24 cellular contexts compared by ENCODE assay signal in the genomic region with DNA sequence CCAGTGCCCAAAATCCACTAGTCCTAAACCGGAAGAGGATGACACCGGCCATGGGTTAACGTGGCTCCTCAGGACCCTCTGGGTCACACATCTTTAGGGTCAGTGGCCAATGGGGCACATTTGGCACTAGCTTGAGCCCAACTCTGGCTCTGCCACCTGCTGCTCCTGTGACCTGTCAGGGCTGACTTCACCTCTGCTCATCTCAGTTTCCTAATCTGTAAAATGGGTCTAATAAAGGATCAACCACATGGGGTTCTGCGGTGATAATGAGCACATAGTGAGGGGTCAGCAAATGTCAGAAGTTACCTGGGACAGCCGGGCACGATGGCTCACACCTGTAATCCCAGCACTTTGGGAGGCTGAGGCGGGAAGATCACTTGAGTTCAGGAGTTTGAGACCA. TPM values are rescaled to one million over a fixed set of nuclear protein-coding genes. Genes with fewer than 3 reads are reported as not detected.
DNase-seq lines count a peak whose midpoint lies in the region; ATAC-seq, FAIRE-seq and TF ChIP-seq lines count a peak whose summit lies in the region.
"Had no signal": no experiment of that assay in that cellular context is flagged by ENCODE, and none has a peak within 500 bp of the region (broad histone marks: within the 10 kb centered on the region; RNA-seq: fewer than 3 reads in every experiment).

No MANE protein-coding gene starts in this region.

- H3K9ac ChIP-seq in HepG2 (ENCODE audit: insufficient read depth, low read depth, low read length): no peak overlapping the region
- H3K9ac ChIP-seq: BLaER1 treated with 17β-estradiol and CSF1 and Interleukin-3, amounts not matched to agents 10 nM and 100 nM had no signal

- H3K27ac ChIP-seq in HepG2 (ENCODE audit: extremely low read length, insufficient read depth, low read length) (no peak overlapping the region), right lobe of liver (no peak overlapping the region), lower lobe of right lung (no peak overlapping the region), small intestine (ENCODE audit: low read depth in 1 of 2, low read length in 1 of 2) (no peak overlapping the region)
- H3K27ac ChIP-seq: BLaER1 treated with 17β-estradiol and CSF1 and Interleukin-3, amounts not matched to agents 10 nM and 100 nM had no signal

- CTCF ChIA-PET in HepG2 (lab: Yijun Ruan, JAX; ENCODE audit: low intra/inter-chr PET ratio, low total read pairs): no interaction called here

- H3K9me3 Mint-ChIP-seq in activated T-helper 17 cell treated with anti-CD3 and anti-CD28 coated beads, Interleukin-2, amount 50 U/mL, for 72 hours: no peaks in the 10 kb centered on the region
- H3K9me3 Mint-ChIP-seq in stimulated activated memory B cell treated with anti-CD40 and anti-IgM and Interleukin-4, amounts not matched to agents 10 μg/mL and 1 μg/mL and 100 μg/mL, for 72 hours: peaks cover 14% of the 10 kb centered on the region
- H3K9me3 Mint-ChIP-seq: CD8-positive, alpha-beta memory T cell had no signal

- FAIRE-seq in HepG2 (lab: Jason Lieb, UNC): no peak
- FAIRE-seq in small intestine (lab: Jason Lieb, UNC): no peak
- FAIRE-seq: GM12878, GM19239 had no signal

- H3K27me3 Mint-ChIP-seq in activated T-helper 17 cell treated with anti-CD3 and anti-CD28 coated beads, Interleukin-2, amount 50 U/mL, for 72 hours: no peaks in the 10 kb centered on the region
- no peaks in the 10 kb centered on the region for H3K27me3 Mint-ChIP-seq in stimulated activated memory B cell treated with anti-CD40 and anti-IgM and Interleukin-4, amounts not matched to agents 10 μg/mL and 1 μg/mL and 100 μg/mL, for 72 hours
- H3K27me3 Mint-ChIP-seq: CD8-positive, alpha-beta memory T cell had no signal

- H3K4me1 ChIP-seq in HepG2 (ENCODE audit: insufficient read depth, low read length): peaks cover 26% of the 10 kb centered on the region
- H3K4me1 ChIP-seq in right lobe of liver: peaks cover 0 to 23% (median 0%) of the 10 kb centered on the region in 4 donors
- H3K4me1 ChIP-seq in lower lobe of right lung: no peaks in the 10 kb centered on the region
- H3K4me1 ChIP-seq in small intestine (ENCODE audit: control insufficient read depth in 2 of 2, insufficient read depth in 1 of 2, low read depth in 1 of 2, low read length in 1 of 2): no peaks in the 10 kb centered on the region

- no TSS peak for BruUV-seq in HepG2 (replicated peaks; lab: Mats Ljungman, UMichigan)

- no peak for DNase-seq in HepG2 (ENCODE audit: low spot score)
- DNase-seq in right lobe of liver: no peak
- peak; percentile 4 for DNase-seq in lower lobe of right lung
- DNase-seq in cerebellar nuclear complex (lab: John Stamatoyannopoulos, UW): no peak
- no peak for DNase-seq in small intestine
- DNase-seq: 8988T; CD4-positive, CD25-positive, alpha-beta regulatory T cell; CD8-positive, alpha-beta memory T cell; COR-L47; DMS 273 treated with DMSO at 0.1 percent for 48 hours; DMS53; DND-41; EL had no signal

- no peak for TF ChIP-seq EP300 in HepG2 (IDR thresholded peaks at IDR 0.05; ENCODE audit: low read depth in 2 of 2, low read length in 2 of 2)
- no peak for TF ChIP-seq EP300 in HepG2 (CRISPR knock-in tag; IDR thresholded peaks at IDR 0.05; ENCODE audit: borderline replicate concordance)

- H3K27ac Mint-ChIP-seq in activated T-helper 17 cell treated with anti-CD3 and anti-CD28 coated beads, Interleukin-2, amount 50 U/mL, for 72 hours: peak overlapping the region; percentile 38
- peak overlapping the region; percentile 18 for H3K27ac Mint-ChIP-seq in stimulated activated memory B cell treated with anti-CD40 and anti-IgM and Interleukin-4, amounts not matched to agents 10 μg/mL and 1 μg/mL and 100 μg/mL, for 72 hours
- H3K27ac Mint-ChIP-seq: IgD-negative memory B cell had no signal

- H3K27me3 ChIP-seq in HepG2 (ENCODE audit: control insufficient read depth in 1 of 2, insufficient read depth in 2 of 2, low read length in 2 of 2) (peaks cover 0 to 2% of the 10 kb centered on the region in 2 experiments; a peak in 1 of 5 replicates), right lobe of liver (no peaks in the 10 kb centered on the region), lower lobe of right lung (ENCODE audit: low read depth) (no peaks in the 10 kb centered on the region), small intestine (ENCODE audit: control insufficient read depth in 2 of 2, insufficient read depth in 2 of 2, low read length in 2 of 2) (no peaks in the 10 kb centered on the region)
- H3K27me3 ChIP-seq: BLaER1 treated with 17β-estradiol and CSF1 and Interleukin-3, amounts not matched to agents 10 nM and 100 nM had no signal

- H3K4me1 Mint-ChIP-seq in activated T-helper 17 cell treated with anti-CD3 and anti-CD28 coated beads, Interleukin-2, amount 50 U/mL, for 72 hours: peaks cover 15% of the 10 kb centered on the region
- peaks cover 27% of the 10 kb centered on the region for H3K4me1 Mint-ChIP-seq in stimulated activated memory B cell treated with anti-CD40 and anti-IgM and Interleukin-4, amounts not matched to agents 10 μg/mL and 1 μg/mL and 100 μg/mL, for 72 hours

- no peak for TF ChIP-seq CTCF in HepG2 (CRISPR knock-in tag; IDR thresholded peaks at IDR 0.05)
- TF ChIP-seq CTCF in right lobe of liver (IDR thresholded peaks at IDR 0.05): no peak
- no peak for TF ChIP-seq CTCF in lower lobe of right lung (IDR thresholded peaks at IDR 0.05)

- no peak for TF ChIP-seq RAD21 in HepG2 (CRISPR knock-in tag; IDR thresholded peaks at IDR 0.05)

- H3K79me2 ChIP-seq in HepG2 (ENCODE audit: insufficient read depth, low read length): peaks cover 7% of the 10 kb centered on the region

- H3K4me2 ChIP-seq in HepG2 (ENCODE audit: low read depth, low read length): no peak overlapping the region
- H3K4me2 ChIP-seq: BLaER1 treated with 17β-estradiol and CSF1 and Interleukin-3, amounts not matched to agents 10 nM and 100 nM had no signal

- in situ Hi-C loops in HepG2 (cut with HindIII; ENCODE audit: extremely low pct_ligation_motif_present, low pct_unique_long_range_greater_than_20kb): loop anchor here (10.0 kb wide), 1 partner anchor 337 kb away; a partner anchor contains a TSS

- H2AFZ ChIP-seq in HepG2 (ENCODE audit: low read length): no peak overlapping the region

- H3K9me3 ChIP-seq in HepG2 (ENCODE audit: low read length) (no peaks in the 10 kb centered on the region), right lobe of liver (no peaks in the 10 kb centered on the region), lower lobe of right lung (no peaks in the 10 kb centered on the region), small intestine (ENCODE audit: control insufficient read depth, low read depth) (no peaks in the 10 kb centered on the region)
- H3K9me3 ChIP-seq: HAP-1 had no signal

- no peak for TF ChIP-seq POLR2A in HepG2 (IDR thresholded peaks at IDR 0.05; ENCODE audit: insufficient read depth in 1 of 2, low read depth in 2 of 2, low read length in 2 of 2)
- no peak for TF ChIP-seq POLR2A in right lobe of liver (IDR thresholded peaks at IDR 0.05)

- no peak overlapping the region for H3K4me3 Mint-ChIP-seq in activated T-helper 17 cell treated with anti-CD3 and anti-CD28 coated beads, Interleukin-2, amount 50 U/mL, for 72 hours
- no peak overlapping the region for H3K4me3 Mint-ChIP-seq in stimulated activated memory B cell treated with anti-CD40 and anti-IgM and Interleukin-4, amounts not matched to agents 10 μg/mL and 1 μg/mL and 100 μg/mL, for 72 hours
- H3K4me3 Mint-ChIP-seq: IgD-negative memory B cell had no signal

- 96% methylated on average over 7 of the region's 7 CpGs for WGBS in HepG2 (ENCODE audit: low lambda C conversion rate)
- WGBS in right lobe of liver (ENCODE audit: insufficient coverage, low coverage, low lambda C conversion rate, missing lambda C conversion rate): 100% methylated on average over 1 of the region's 7 CpGs
- WGBS in small intestine, 3 donors: 94 to 100% (median 95%) methylated on average over 7 of the region's 7 CpGs

- intact Hi-C loops in HepG2 (cut with micrococcal nuclease; ENCODE audit: unreplicated experiment): no loop called here
- intact Hi-C loops in right lobe of liver (cut with DNase I): loop anchor here in 1 of 2 donors (10.0 kb wide), 1 partner anchor 327 kb away; a partner anchor contains a TSS
- intact Hi-C loops in lower lobe of right lung (cut with DNase I): no loop called here

- ATAC-seq in HepG2: no peak
- no peak for ATAC-seq in right lobe of liver
- ATAC-seq in activated T-helper 17 cell treated with anti-CD3 and anti-CD28 coated beads, Interleukin-2, amount 50 U/mL, for 72 hours (replicated peaks): no peak
- no peak for ATAC-seq in lower lobe of right lung
- ATAC-seq in stimulated activated memory B cell treated with anti-CD40 and anti-IgM and Interleukin-4, amounts not matched to agents 10 μg/mL and 1 μg/mL and 100 μg/mL, for 72 hours: no peak
- ATAC-seq in HG02759 (IDR thresholded peaks at IDR 0.05; ENCODE audit: unreplicated experiment): no peak
- ATAC-seq: GM12878 had no signal

- POLR2A ChIA-PET in HepG2 (lab: Yijun Ruan, JAX): interaction anchor here (0.5 to 2.3 kb wide), 2 partner anchors 9 to 18 kb away, joined by 3 to 11 read pairs; a partner anchor contains a TSS

- H3K4me3 ChIP-seq in HepG2 (replicated peaks in 1 of 3; ENCODE audit: insufficient read depth in 1 of 3, low read depth in 2 of 3, low read length in 3 of 3) (no peak overlapping the region), right lobe of liver (no peak overlapping the region), lower lobe of right lung (no peak overlapping the region), small intestine (ENCODE audit: low read depth in 1 of 2, low read length in 2 of 2) (no peak overlapping the region)
- H3K4me3 ChIP-seq: BLaER1 treated with 17β-estradiol and CSF1 and Interleukin-3, amounts not matched to agents 10 nM and 100 nM; GM12878; HAP-1 had no signal

- no peaks in the 10 kb centered on the region for H3K36me3 Mint-ChIP-seq in activated T-helper 17 cell treated with anti-CD3 and anti-CD28 coated beads, Interleukin-2, amount 50 U/mL, for 72 hours (ENCODE audit: low read depth)
- H3K36me3 Mint-ChIP-seq in stimulated activated memory B cell treated with anti-CD40 and anti-IgM and Interleukin-4, amounts not matched to agents 10 μg/mL and 1 μg/mL and 100 μg/mL, for 72 hours: no peaks in the 10 kb centered on the region
- H3K36me3 Mint-ChIP-seq: CD4-positive, CD25-positive, alpha-beta regulatory T cell; CD8-positive, alpha-beta memory T cell; IgD-negative memory B cell had no signal

- H4K20me1 ChIP-seq in HepG2 (ENCODE audit: insufficient read depth, low read length): peaks cover 10% of the 10 kb centered on the region
- H4K20me1 ChIP-seq: BLaER1 treated with 17β-estradiol and CSF1 and Interleukin-3, amounts not matched to agents 10 nM and 100 nM had no signal

- H3K36me3 ChIP-seq in HepG2 (replicated peaks in 1 of 2; ENCODE audit: control insufficient read depth in 1 of 2, insufficient read depth in 2 of 2, low read length in 2 of 2) (peaks cover 11 to 21% of the 10 kb centered on the region in 2 experiments; a peak in 4 of 5 replicates), right lobe of liver (peaks cover 0 to 5% (median 0%) of the 10 kb centered on the region in 4 donors), lower lobe of right lung (no peaks in the 10 kb centered on the region), small intestine (ENCODE audit: control insufficient read depth in 2 of 2, insufficient read depth in 2 of 2, low read length in 2 of 2) (no peaks in the 10 kb centered on the region)
- H3K36me3 ChIP-seq: HAP-1 had no signal

RNA-seq across cellular contexts. Expression of a gene that starts 18.4 kb away (rescaled TPM):
- total RNA-seq in HepG2 (2016; rRNA removed; fragmentation: Illumina TruSeq; extraction: Trizol): 218 and 244 TPM in 2 replicates
- 87.1 and 92.9 TPM in 2 replicates for total RNA-seq in HepG2 (2016; cell fraction: cytosol; rRNA removed; fragmentation: Illumina TruSeq; extraction: Trizol; ENCODE audit: low read depth)
- total RNA-seq in HepG2 (2016; cell fraction: insoluble cytoplasmic fraction; rRNA removed; fragmentation: Illumina TruSeq; extraction: Trizol): 223 and 253 TPM in 2 replicates
- 152 and 159 TPM in 2 replicates for total RNA-seq in HepG2 (2016; cell fraction: membrane; rRNA removed; fragmentation: Illumina TruSeq; extraction: Trizol)
- 99.3 and 115 TPM in 2 replicates for total RNA-seq in HepG2 (2016; cell fraction: nucleus; rRNA removed; fragmentation: Illumina TruSeq; extraction: Trizol)
- polyA plus RNA-seq in HepG2 (2011; rRNA removed): 130 and 137 TPM in 2 replicates
- polyA plus RNA-seq in HepG2 (2011; cell fraction: cytosol; rRNA removed): 103 and 170 TPM in 2 replicates
- polyA plus RNA-seq in HepG2 (2011; cell fraction: nucleus; rRNA removed): 80.0 and 88.2 TPM in 2 replicates
- 123 and 130 TPM in 2 replicates for polyA plus RNA-seq in HepG2 (2012)
- polyA plus RNA-seq in HepG2 (2016; cell fraction: cytosol; fragmentation: Illumina TruSeq; extraction: Trizol; ENCODE audit: low read depth): 105 and 118 TPM in 2 replicates
- 245 and 255 TPM in 2 replicates for polyA plus RNA-seq in HepG2 (2016; cell fraction: insoluble cytoplasmic fraction; fragmentation: Illumina TruSeq; extraction: Trizol; ENCODE audit: low read depth)
- 133 and 135 TPM in 2 replicates for polyA plus RNA-seq in HepG2 (2016; cell fraction: membrane; fragmentation: Illumina TruSeq; extraction: Trizol; ENCODE audit: low read depth)
- 215 and 218 TPM in 2 replicates for polyA plus RNA-seq in HepG2 (2016; cell fraction: nucleus; fragmentation: Illumina TruSeq; extraction: Trizol; ENCODE audit: insufficient read depth, low read depth)
- polyA minus RNA-seq in HepG2 (2011; rRNA and poly(A)+ RNA removed; ENCODE audit: low replicate concordance): 1.2 and 248 TPM in 2 replicates
- polyA minus RNA-seq in HepG2 (2011; cell fraction: cytosol; rRNA and poly(A)+ RNA removed): 160 and 171 TPM in 2 replicates
- polyA minus RNA-seq in HepG2 (2011; cell fraction: nucleus; rRNA and poly(A)+ RNA removed): 30.1 and 34.9 TPM in 2 replicates
- 100 to 1,000 TPM in 5 of 6 experiments, 10 to 100 TPM in 1; 95.2 to 154 (median 128) TPM for total RNA-seq in right lobe of liver
- 1 to 10 TPM; 3.2 to 4.3 TPM for total RNA-seq in activated T-helper 17 cell treated with anti-CD3 and anti-CD28 coated beads, Interleukin-2, amount 50 U/mL, for 72 hours
- 11.0 TPM for total RNA-seq in lower lobe of right lung
- polyA plus RNA-seq in small intestine: 10 to 100 TPM; 30.2 to 32.4 (median 31.6) TPM
- polyA plus RNA-seq: IgD-negative memory B cell had no signal

RNA-seq across cellular contexts. Expression of a gene that starts 34.3 kb away (rescaled TPM):
- total RNA-seq in HepG2 (2016; rRNA removed; fragmentation: Illumina TruSeq; extraction: Trizol) (0.22 and 0.38 TPM in 2 replicates), right lobe of liver (1 to 10 TPM in 4 of 6 experiments, under 1 TPM in 2; 0.60 to 3.3 (median 1.4) TPM), lower lobe of right lung (109 TPM)
- 0.10 TPM in 1 of 2 replicates, not detected in the other for total RNA-seq in HepG2 (2016; cell fraction: cytosol; rRNA removed; fragmentation: Illumina TruSeq; extraction: Trizol; ENCODE audit: low read depth)
- 0.10 and 0.35 TPM in 2 replicates for total RNA-seq in HepG2 (2016; cell fraction: insoluble cytoplasmic fraction; rRNA removed; fragmentation: Illumina TruSeq; extraction: Trizol)
- total RNA-seq in HepG2 (2016; cell fraction: membrane; rRNA removed; fragmentation: Illumina TruSeq; extraction: Trizol): 0.06 TPM in 1 of 2 replicates, not detected in the other
- 0.28 and 0.34 TPM in 2 replicates for total RNA-seq in HepG2 (2016; cell fraction: nucleus; rRNA removed; fragmentation: Illumina TruSeq; extraction: Trizol)
- polyA plus RNA-seq in HepG2 (2011; rRNA removed) (1.6 and 3.8 TPM in 2 replicates), small intestine (1 to 10 TPM; 1.1 to 1.6 (median 1.3) TPM)
- polyA plus RNA-seq in HepG2 (2011; cell fraction: cytosol; rRNA removed): 0.94 and 1.1 TPM in 2 replicates
- 1.1 and 2.5 TPM in 2 replicates for polyA plus RNA-seq in HepG2 (2011; cell fraction: nucleus; rRNA removed)
- 2.4 and 2.5 TPM in 2 replicates for polyA plus RNA-seq in HepG2 (2012)
- 0.07 and 0.09 TPM in 2 replicates for polyA plus RNA-seq in HepG2 (2016; cell fraction: cytosol; fragmentation: Illumina TruSeq; extraction: Trizol; ENCODE audit: low read depth)
- 0.25 and 0.39 TPM in 2 replicates for polyA plus RNA-seq in HepG2 (2016; cell fraction: insoluble cytoplasmic fraction; fragmentation: Illumina TruSeq; extraction: Trizol; ENCODE audit: low read depth)
- polyA plus RNA-seq in HepG2 (2016; cell fraction: membrane; fragmentation: Illumina TruSeq; extraction: Trizol; ENCODE audit: low read depth): 0.13 and 0.23 TPM in 2 replicates
- 0.44 and 1.1 TPM in 2 replicates for polyA plus RNA-seq in HepG2 (2016; cell fraction: nucleus; fragmentation: Illumina TruSeq; extraction: Trizol; ENCODE audit: insufficient read depth, low read depth)
- polyA minus RNA-seq in HepG2 (2011; rRNA and poly(A)+ RNA removed; ENCODE audit: low replicate concordance): 1.7 and 5.3 TPM in 2 replicates
- polyA minus RNA-seq in HepG2 (2011; cell fraction: cytosol; rRNA and poly(A)+ RNA removed): 0.79 and 1.7 TPM in 2 replicates
- 0.52 and 1.4 TPM in 2 replicates for polyA minus RNA-seq in HepG2 (2011; cell fraction: nucleus; rRNA and poly(A)+ RNA removed)
- total RNA-seq in activated T-helper 17 cell treated with anti-CD3 and anti-CD28 coated beads, Interleukin-2, amount 50 U/mL, for 72 hours: 100 to 1,000 TPM; 137 to 173 TPM
- total RNA-seq: A673 had no signal

RNA-seq across cellular contexts. Expression of a gene that starts 48.4 kb away (rescaled TPM):
- total RNA-seq in HepG2 (2016; rRNA removed; fragmentation: Illumina TruSeq; extraction: Trizol) (not detected in 2 replicates), right lobe of liver (1 to 10 TPM in 1 of 6 experiments, under 1 TPM in 5; 0.40 to 1.2 (median 0.66) TPM), lower lobe of right lung (11.2 TPM)
- total RNA-seq in HepG2 (2016; cell fraction: cytosol; rRNA removed; fragmentation: Illumina TruSeq; extraction: Trizol; ENCODE audit: low read depth): not detected in 2 replicates
- total RNA-seq in HepG2 (2016; cell fraction: insoluble cytoplasmic fraction; rRNA removed; fragmentation: Illumina TruSeq; extraction: Trizol): not detected in 2 replicates
- not detected in 2 replicates for total RNA-seq in HepG2 (2016; cell fraction: membrane; rRNA removed; fragmentation: Illumina TruSeq; extraction: Trizol)
- total RNA-seq in HepG2 (2016; cell fraction: nucleus; rRNA removed; fragmentation: Illumina TruSeq; extraction: Trizol): not detected in 2 replicates
- polyA plus RNA-seq in HepG2 (2011; rRNA removed) (not detected in 2 replicates), small intestine (1 to 10 TPM in 1 of 3 donors, under 1 TPM in 2; 0.22 to 1.4 (median 0.95) TPM)
- not detected in 2 replicates for polyA plus RNA-seq in HepG2 (2011; cell fraction: cytosol; rRNA removed)
- polyA plus RNA-seq in HepG2 (2011; cell fraction: nucleus; rRNA removed): not detected in 2 replicates
- polyA plus RNA-seq in HepG2 (2012): not detected in 2 replicates
- polyA plus RNA-seq in HepG2 (2016; cell fraction: cytosol; fragmentation: Illumina TruSeq; extraction: Trizol; ENCODE audit: low read depth): not detected in 2 replicates
- not detected in 2 replicates for polyA plus RNA-seq in HepG2 (2016; cell fraction: insoluble cytoplasmic fraction; fragmentation: Illumina TruSeq; extraction: Trizol; ENCODE audit: low read depth)
- not detected in 2 replicates for polyA plus RNA-seq in HepG2 (2016; cell fraction: membrane; fragmentation: Illumina TruSeq; extraction: Trizol; ENCODE audit: low read depth)
- not detected in 2 replicates for polyA plus RNA-seq in HepG2 (2016; cell fraction: nucleus; fragmentation: Illumina TruSeq; extraction: Trizol; ENCODE audit: insufficient read depth, low read depth)
- not detected in 2 replicates for polyA minus RNA-seq in HepG2 (2011; rRNA and poly(A)+ RNA removed; ENCODE audit: low replicate concordance)
- not detected in 2 replicates for polyA minus RNA-seq in HepG2 (2011; cell fraction: cytosol; rRNA and poly(A)+ RNA removed)
- polyA minus RNA-seq in HepG2 (2011; cell fraction: nucleus; rRNA and poly(A)+ RNA removed): not detected in 2 replicates
- total RNA-seq in activated T-helper 17 cell treated with anti-CD3 and anti-CD28 coated beads, Interleukin-2, amount 50 U/mL, for 72 hours: 10 to 100 TPM; 15.9 to 23.5 TPM
- total RNA-seq: A673, G401 had no signal
- polyA plus RNA-seq: AG04450 had no signal

Comparison
In these comparisons a context has a peak if more than half of its experiments do, and no peak if none do; other contexts are left out.
1. RNA of a gene that starts 34.3 kb away (total RNA-seq): 137 to 173 TPM in activated T-helper 17 cell treated with anti-CD3 and anti-CD28 coated beads, Interleukin-2, amount 50 U/mL, for 72 hours and 109 TPM in lower lobe of right lung (single experiment); 0.60 to 3.3 TPM in right lobe of liver and 0.06 to 0.38 TPM in HepG2; every median in the first group is over 10 times any median in the second.